6 cellular contexts compared by ENCODE assay signal in the genomic region with DNA sequence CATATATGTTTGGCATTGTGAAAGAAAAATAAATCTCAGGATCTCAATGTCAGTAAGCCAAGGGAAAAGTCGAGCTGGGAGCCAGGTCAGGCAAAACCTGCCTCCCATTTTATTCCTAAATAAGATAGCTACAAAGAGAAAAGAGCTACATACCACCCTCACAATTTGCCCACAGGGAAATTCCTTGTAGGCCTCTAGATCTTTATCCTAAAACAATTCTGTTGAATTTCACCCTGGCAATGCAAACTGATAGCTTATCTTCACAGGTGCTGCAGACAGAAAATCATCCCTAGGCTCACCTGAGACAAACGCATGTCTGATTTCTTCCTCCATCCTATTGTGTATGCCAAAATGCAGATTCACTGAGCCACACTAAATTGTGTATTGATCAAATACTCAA.
"Had no signal": no experiment of that assay in that cellular context is flagged by ENCODE, and none has a peak within 500 bp of the region (broad histone marks: within the 10 kb centered on the region; RNA-seq: fewer than 3 reads in every experiment).

No MANE protein-coding gene starts in this region.

- H3K27ac Mint-ChIP-seq: H9 had no signal

- ATAC-seq: K562 had no signal

- H2AFZ ChIP-seq: GM23248 had no signal

- H3K27ac ChIP-seq: GM23248 had no signal

- H3K4me3 ChIP-seq: GM23248, K562 had no signal

- H3K9ac ChIP-seq: GM23248 had no signal

- H3K4me3 Mint-ChIP-seq: H9 had no signal

- H3K9me3 Mint-ChIP-seq: H9 had no signal

- DNase-seq: GM23248, H9, HCEC 1CT, IMR-90, KG1 had no signal
